In genomic region chr12:104479141-104479662, GRCh38 we compare ENCODE assay signal across 10 cellular contexts. TPM values are rescaled to one million over a fixed set of nuclear protein-coding genes. Genes with fewer than 3 reads are reported as not detected.
DNase-seq lines count a peak whose midpoint lies in the region; ATAC-seq lines count a peak whose summit lies in the region.
"Had no signal": no experiment of that assay in that cellular context is flagged by ENCODE, and none has a peak within 500 bp of the region (broad histone marks: within the 10 kb centered on the region; RNA-seq: fewer than 3 reads in every experiment).

No MANE protein-coding gene starts in this region.

- no peaks in the 10 kb centered on the region for H3K36me3 ChIP-seq in CD4-positive, alpha-beta memory T cell (ENCODE audit: insufficient read depth, low read length)
- peaks cover 45% of the 10 kb centered on the region for H3K36me3 ChIP-seq in KOPT-K1 (ENCODE audit: insufficient read depth, low read length)
- H3K36me3 ChIP-seq: MG63 had no signal

- H3K4me1 Mint-ChIP-seq in CD4-positive, alpha-beta memory T cell = peaks cover 73 to 92% (median 83%) of the 10 kb centered on the region in 4 donors
- H3K4me1 Mint-ChIP-seq in activated naive CD8-positive, alpha-beta T cell treated with anti-CD3 and anti-CD28 coated beads, Interleukin-2, amount 50 U/mL, for 24 hours = peaks cover 84% of the 10 kb centered on the region
- H3K4me1 Mint-ChIP-seq in natural killer cell treated with Interleukin-12 subunit alpha and Interleukin-12 subunit beta and Interleukin-15 and Interleukin-18, amount 100 ng/mL, for 72 hours (ENCODE audit: low read depth in 2 of 2) = peaks cover 80 to 91% of the 10 kb centered on the region in 2 donors

- no peak for ATAC-seq in activated naive CD8-positive, alpha-beta T cell treated with anti-CD3 and anti-CD28 coated beads, Interleukin-2, amount 50 U/mL, for 24 hours
- ATAC-seq in natural killer cell treated with Interleukin-12 subunit alpha and Interleukin-12 subunit beta and Interleukin-15 and Interleukin-18, amount 100 ng/mL, for 72 hours = no peak
- ATAC-seq in HG03039 (IDR thresholded peaks at IDR 0.05; ENCODE audit: unreplicated experiment) = no peak

- CTCF ChIA-PET in CD4-positive, alpha-beta memory T cell (lab: Charles Lee; ENCODE audit: partially characterized antibody) = interaction anchor here (0.7 to 2.4 kb wide), 5 partner anchors 11 to 22 kb away, joined by 3 to 12 read pairs (median 3); partner anchors contain the start of gene CHST11

- peaks cover 87% of the 10 kb centered on the region for H3K4me1 ChIP-seq in CD4-positive, alpha-beta memory T cell (ENCODE audit: insufficient read depth, low read length)

- POLR2A ChIA-PET in CD4-positive, alpha-beta memory T cell (lab: Charles Lee; ENCODE audit: partially characterized antibody) = interaction anchor here (1.0 to 11.9 kb wide), 8 partner anchors 10 to 126 kb away, joined by 3 to 172 read pairs (median 10); partner anchors contain the start of gene CHST11

- no peak for DNase-seq in CD4-positive, alpha-beta memory T cell
- DNase-seq in activated naive CD8-positive, alpha-beta T cell treated with anti-CD3 and anti-CD28 coated beads, Interleukin-2, amount 50 U/mL, for 24 hours = no peak
- no peak for DNase-seq in natural killer cell treated with Interleukin-12 subunit alpha and Interleukin-12 subunit beta and Interleukin-15 and Interleukin-18, amount 100 ng/mL, for 72 hours (ENCODE audit: low spot score)
- DNase-seq in 8988T (no peak), D341Med (ENCODE audit: low spot score) (no peak)
- DNase-seq: HCEC 1CT, MG63 had no signal

- peak overlapping the region; percentile 81 to 99 (median 97) for H3K27ac Mint-ChIP-seq in CD4-positive, alpha-beta memory T cell
- peak overlapping the region; percentile 93 for H3K27ac Mint-ChIP-seq in activated naive CD8-positive, alpha-beta T cell treated with anti-CD3 and anti-CD28 coated beads, Interleukin-2, amount 50 U/mL, for 24 hours
- peak overlapping the region; percentile 96 to 100 for H3K27ac Mint-ChIP-seq in natural killer cell treated with Interleukin-12 subunit alpha and Interleukin-12 subunit beta and Interleukin-15 and Interleukin-18, amount 100 ng/mL, for 72 hours

- peak overlapping the region; percentile 41 for H3K27ac ChIP-seq in CD4-positive, alpha-beta memory T cell (ENCODE audit: low read depth, low read length)
- peak overlapping the region; percentile 99 for H3K27ac ChIP-seq in KOPT-K1 (ENCODE audit: low read depth, low read length, poor library complexity, severe bottlenecking)
- H3K27ac ChIP-seq: VCaP had no signal

- no peaks in the 10 kb centered on the region for H3K9me3 ChIP-seq in CD4-positive, alpha-beta memory T cell (ENCODE audit: control insufficient read depth in 1 of 2, low read length in 2 of 2)
- no peaks in the 10 kb centered on the region for H3K9me3 ChIP-seq in KOPT-K1 (ENCODE audit: insufficient read depth, low read length, poor library complexity, severe bottlenecking)
- H3K9me3 ChIP-seq: MG63 had no signal

- peaks cover 24 to 31% of the 10 kb centered on the region in 2 donors for H3K36me3 Mint-ChIP-seq in CD4-positive, alpha-beta memory T cell
- H3K36me3 Mint-ChIP-seq in activated naive CD8-positive, alpha-beta T cell treated with anti-CD3 and anti-CD28 coated beads, Interleukin-2, amount 50 U/mL, for 24 hours (ENCODE audit: low read depth) = peaks cover 20% of the 10 kb centered on the region
- peaks cover 15% of the 10 kb centered on the region for H3K36me3 Mint-ChIP-seq in natural killer cell treated with Interleukin-12 subunit alpha and Interleukin-12 subunit beta and Interleukin-15 and Interleukin-18, amount 100 ng/mL, for 72 hours

- H3K27me3 Mint-ChIP-seq in CD4-positive, alpha-beta memory T cell = no peaks in the 10 kb centered on the region
- no peaks in the 10 kb centered on the region for H3K27me3 Mint-ChIP-seq in activated naive CD8-positive, alpha-beta T cell treated with anti-CD3 and anti-CD28 coated beads, Interleukin-2, amount 50 U/mL, for 24 hours
- no peaks in the 10 kb centered on the region for H3K27me3 Mint-ChIP-seq in natural killer cell treated with Interleukin-12 subunit alpha and Interleukin-12 subunit beta and Interleukin-15 and Interleukin-18, amount 100 ng/mL, for 72 hours

- intact Hi-C loops in CD4-positive, alpha-beta memory T cell (cut with micrococcal nuclease) = no loop called here

- H3K9me3 Mint-ChIP-seq in CD4-positive, alpha-beta memory T cell = no peaks in the 10 kb centered on the region
- H3K9me3 Mint-ChIP-seq in activated naive CD8-positive, alpha-beta T cell treated with anti-CD3 and anti-CD28 coated beads, Interleukin-2, amount 50 U/mL, for 24 hours = no peaks in the 10 kb centered on the region
- peaks cover 4% of the 10 kb centered on the region for H3K9me3 Mint-ChIP-seq in natural killer cell treated with Interleukin-12 subunit alpha and Interleukin-12 subunit beta and Interleukin-15 and Interleukin-18, amount 100 ng/mL, for 72 hours

- H3K4me3 Mint-ChIP-seq in CD4-positive, alpha-beta memory T cell = peak overlapping the region in 7 of 8 donors; percentile 10 to 98 (median 94)
- H3K4me3 Mint-ChIP-seq in activated naive CD8-positive, alpha-beta T cell treated with anti-CD3 and anti-CD28 coated beads, Interleukin-2, amount 50 U/mL, for 24 hours = peak overlapping the region; percentile 83
- peak overlapping the region; percentile 91 for H3K4me3 Mint-ChIP-seq in natural killer cell treated with Interleukin-12 subunit alpha and Interleukin-12 subunit beta and Interleukin-15 and Interleukin-18, amount 100 ng/mL, for 72 hours

- peak overlapping the region in 1 of 2 donors; percentile 25 for H3K4me3 ChIP-seq in CD4-positive, alpha-beta memory T cell (ENCODE audit: low read length in 2 of 2)
- H3K4me3 ChIP-seq: MG63 had no signal

- no peaks in the 10 kb centered on the region for H3K27me3 ChIP-seq in CD4-positive, alpha-beta memory T cell (ENCODE audit: insufficient read depth, low read length)
- H3K27me3 ChIP-seq: MG63 had no signal

RNA-seq across cellular contexts. Expression of gene CHST11, which starts 22.5 kb away (rescaled TPM):
- 10 to 100 TPM; 55.1 to 55.8 TPM for total RNA-seq in CD4-positive, alpha-beta memory T cell
- 10 to 100 TPM; 63.8 to 64.6 TPM for polyA plus RNA-seq in CD4-positive, alpha-beta memory T cell
- total RNA-seq in natural killer cell treated with Interleukin-12 subunit alpha and Interleukin-12 subunit beta and Interleukin-15 and Interleukin-18, amount 100 ng/mL, for 72 hours = 100 to 1,000 TPM; 195 to 374 TPM
